In genomic region chr2:33476100-33476792, GRCh38 we compare ENCODE assay signal across 8 cellular contexts. TPM values are rescaled to one million over a fixed set of nuclear protein-coding genes. Genes with fewer than 3 reads are reported as not detected.
A peak's percentile ranks its signal among the peaks of the same experiment; 100 is the strongest.
DNase-seq lines count a peak whose midpoint lies in the region; ATAC-seq and TF ChIP-seq lines count a peak whose summit lies in the region.

A gene with protein sequence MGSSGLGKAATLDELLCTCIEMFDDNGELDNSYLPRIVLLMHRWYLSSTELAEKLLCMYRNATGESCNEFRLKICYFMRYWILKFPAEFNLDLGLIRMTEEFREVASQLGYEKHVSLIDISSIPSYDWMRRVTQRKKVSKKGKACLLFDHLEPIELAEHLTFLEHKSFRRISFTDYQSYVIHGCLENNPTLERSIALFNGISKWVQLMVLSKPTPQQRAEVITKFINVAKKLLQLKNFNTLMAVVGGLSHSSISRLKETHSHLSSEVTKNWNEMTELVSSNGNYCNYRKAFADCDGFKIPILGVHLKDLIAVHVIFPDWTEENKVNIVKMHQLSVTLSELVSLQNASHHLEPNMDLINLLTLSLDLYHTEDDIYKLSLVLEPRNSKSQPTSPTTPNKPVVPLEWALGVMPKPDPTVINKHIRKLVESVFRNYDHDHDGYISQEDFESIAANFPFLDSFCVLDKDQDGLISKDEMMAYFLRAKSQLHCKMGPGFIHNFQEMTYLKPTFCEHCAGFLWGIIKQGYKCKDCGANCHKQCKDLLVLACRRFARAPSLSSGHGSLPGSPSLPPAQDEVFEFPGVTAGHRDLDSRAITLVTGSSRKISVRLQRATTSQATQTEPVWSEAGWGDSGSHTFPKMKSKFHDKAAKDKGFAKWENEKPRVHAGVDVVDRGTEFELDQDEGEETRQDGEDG (plus strand): TSS chr2:33476649. CDS start chr2:33515137, 38,488 bp downstream.

- peaks cover 9% of the 10 kb centered on the region for H3K36me3 Mint-ChIP-seq in activated CD4-positive, alpha-beta T cell treated with anti-CD3 and anti-CD28 coated beads, Interleukin-2, amount 10 ng/mL, durations not matched to agents 7 days and 5 days (ENCODE audit: low read depth)
- peaks cover 19% of the 10 kb centered on the region for H3K36me3 Mint-ChIP-seq in dendritic cell treated with granulocyte-macrophage colony-stimulating factor and Interleukin-4, amounts not matched to agents 40 ng/mL and 50 ng/mL, for 4 days (ENCODE audit: low read depth)

- peak within 1 kb of the TSS; percentile 98 for H3K4me3 Mint-ChIP-seq in activated CD4-positive, alpha-beta T cell treated with anti-CD3 and anti-CD28 coated beads, Interleukin-2, amount 10 ng/mL, durations not matched to agents 7 days and 5 days
- peak within 1 kb of the TSS; percentile 80 for H3K4me3 Mint-ChIP-seq in dendritic cell treated with granulocyte-macrophage colony-stimulating factor and Interleukin-4, amounts not matched to agents 40 ng/mL and 50 ng/mL, for 4 days

- H3K9me3 Mint-ChIP-seq in activated CD4-positive, alpha-beta T cell treated with anti-CD3 and anti-CD28 coated beads, Interleukin-2, amount 10 ng/mL, durations not matched to agents 7 days and 5 days: no peaks in the 10 kb centered on the region
- H3K9me3 Mint-ChIP-seq in dendritic cell treated with granulocyte-macrophage colony-stimulating factor and Interleukin-4, amounts not matched to agents 40 ng/mL and 50 ng/mL, for 4 days: no peaks in the 10 kb centered on the region

- POLR2A ChIA-PET in A673 (lab: Charles Lee; ENCODE audit: low non-redundant PET): interaction anchor here (0.7 kb wide), 1 partner anchor 935 kb away, joined by 4 read pairs; no protein-coding TSS in a partner anchor
- POLR2A ChIA-PET in activated CD4-positive, alpha-beta T cell treated with anti-CD3 and anti-CD28 coated beads, Interleukin-2, amount 10 ng/mL, durations not matched to agents 7 days and 5 days (lab: Charles Lee): interaction anchor here (0.5 to 1.6 kb wide), 5 partner anchors 12 to 1336 kb away, joined by 3 to 4 read pairs (median 3); no protein-coding TSS in a partner anchor

- intact Hi-C loops in A673 (cut with micrococcal nuclease; ENCODE audit: unreplicated experiment): no loop called here
- intact Hi-C loops in dendritic cell treated with granulocyte-macrophage colony-stimulating factor and Interleukin-4, amounts not matched to agents 40 ng/mL and 50 ng/mL, for 4 days (cut with micrococcal nuclease): loop anchor here (2.0 kb wide), 1 partner anchor 21 kb away; no protein-coding TSS in a partner anchor
- intact Hi-C loops in left lung (cut with DNase I): no loop called here

- DNase-seq in A673 (ENCODE audit: low spot score) (peak; percentile 54), NCI-H2227 treated with DMSO at 0.1 percent for 48 hours (lab: John Stamatoyannopoulos, UW) (peak; percentile 85), left lung (peak; percentile 83 to 87)
- peak; percentile 76 for DNase-seq in activated CD4-positive, alpha-beta T cell treated with anti-CD3 and anti-CD28 coated beads, Interleukin-2, amount 10 ng/mL, durations not matched to agents 7 days and 5 days
- DNase-seq in stimulated activated CD4-positive, alpha-beta T cell treated with anti-CD3 and anti-CD28 coated beads, Interleukin-2, amount 100 ng/mL, for 4 hours (ENCODE audit: low read depth): peak; percentile 32

- TF ChIP-seq CTCF in A673 (conservative IDR thresholded peaks at IDR 0.05; ENCODE audit: low read depth, low read length) (no peak), left lung (IDR thresholded peaks at IDR 0.05) (no peak)

- H3K27ac Mint-ChIP-seq in activated CD4-positive, alpha-beta T cell treated with anti-CD3 and anti-CD28 coated beads, Interleukin-2, amount 10 ng/mL, durations not matched to agents 7 days and 5 days: peak within 1 kb of the TSS; percentile 100
- H3K27ac Mint-ChIP-seq in dendritic cell treated with granulocyte-macrophage colony-stimulating factor and Interleukin-4, amounts not matched to agents 40 ng/mL and 50 ng/mL, for 4 days: peak within 1 kb of the TSS; percentile 95

- no peak within 1 kb of the TSS for H3K27ac ChIP-seq in A673 (ENCODE audit: low read depth, low read length, poor library complexity, severe bottlenecking)
- H3K27ac ChIP-seq in left lung: peak within 1 kb of the TSS; percentile 90

- H3K36me3 ChIP-seq in A673 (ENCODE audit: insufficient read depth, low read length, poor library complexity, severe bottlenecking) (no peaks in the 10 kb centered on the region), left lung (no peaks in the 10 kb centered on the region)

- no peaks in the 10 kb centered on the region for H3K27me3 Mint-ChIP-seq in activated CD4-positive, alpha-beta T cell treated with anti-CD3 and anti-CD28 coated beads, Interleukin-2, amount 10 ng/mL, durations not matched to agents 7 days and 5 days
- no peaks in the 10 kb centered on the region for H3K27me3 Mint-ChIP-seq in dendritic cell treated with granulocyte-macrophage colony-stimulating factor and Interleukin-4, amounts not matched to agents 40 ng/mL and 50 ng/mL, for 4 days

- BruUV-seq in A673 (replicated peaks; lab: Mats Ljungman, UMichigan): no TSS peak

- H3K27me3 ChIP-seq in A673 (replicated peaks; ENCODE audit: insufficient read depth, low read depth, low read length, poor library complexity) (no peaks in the 10 kb centered on the region), left lung (no peaks in the 10 kb centered on the region)

- H3K4me3 ChIP-seq in A673 (ENCODE audit: low read depth, low read length, poor library complexity, severe bottlenecking) (peak within 1 kb of the TSS; percentile 57), left lung (peak within 1 kb of the TSS; percentile 40 to 54)

- H3K9me3 ChIP-seq in A673 (ENCODE audit: low read depth, low read length, poor library complexity, severe bottlenecking) (no peaks in the 10 kb centered on the region), left lung (no peaks in the 10 kb centered on the region)

- peaks cover 44% of the 10 kb centered on the region for H3K4me1 Mint-ChIP-seq in activated CD4-positive, alpha-beta T cell treated with anti-CD3 and anti-CD28 coated beads, Interleukin-2, amount 10 ng/mL, durations not matched to agents 7 days and 5 days
- peaks cover 37% of the 10 kb centered on the region for H3K4me1 Mint-ChIP-seq in dendritic cell treated with granulocyte-macrophage colony-stimulating factor and Interleukin-4, amounts not matched to agents 40 ng/mL and 50 ng/mL, for 4 days (ENCODE audit: low read depth)

- CTCF ChIA-PET in A673 (lab: Charles Lee): interaction anchor here (0.6 to 1.2 kb wide), 3 partner anchors 10 to 801 kb away, joined by 3 to 9 read pairs (median 3); no protein-coding TSS in a partner anchor
- CTCF ChIA-PET in activated CD4-positive, alpha-beta T cell treated with anti-CD3 and anti-CD28 coated beads, Interleukin-2, amount 10 ng/mL, durations not matched to agents 7 days and 5 days (lab: Charles Lee): interaction anchor here (0.6 to 1.7 kb wide), 16 partner anchors 9 to 125 kb away, joined by 3 to 14 read pairs (median 4); partner anchors contain the start of gene FAM98A

- H3K4me1 ChIP-seq in A673 (ENCODE audit: insufficient read depth, low read length, poor library complexity, severe bottlenecking): peaks cover 5% of the 10 kb centered on the region
- peaks cover 7 to 39% of the 10 kb centered on the region in 2 donors for H3K4me1 ChIP-seq in left lung

- peak; percentile 42 for ATAC-seq in GM18520 (IDR thresholded peaks at IDR 0.05; ENCODE audit: unreplicated experiment)
- peak; percentile 50 for ATAC-seq in HG03060 (IDR thresholded peaks at IDR 0.05; ENCODE audit: low read depth, unreplicated experiment)
- peak; percentile 82 for ATAC-seq in left lung

RNA-seq across cellular contexts. Expression of the gene that starts here (rescaled TPM):
- total RNA-seq in A673 (2021): 0.34 TPM in 1 of 2 replicates, not detected in the other
- total RNA-seq in activated CD4-positive, alpha-beta T cell treated with anti-CD3 and anti-CD28 coated beads, Interleukin-2, amount 10 ng/mL, durations not matched to agents 7 days and 5 days: 10 to 100 TPM; 11.8 to 13.7 TPM
- 10 to 100 TPM; 20.3 to 27.2 TPM for total RNA-seq in left lung

Comparison
In these comparisons a context has a peak if more than half of its experiments do, and no peak if none do; other contexts are left out.
1. Peak in DNase-seq and H3K4me3 ChIP-seq in A673; RNA of the gene not detected or under 1 TPM.
2. DNase-seq: peak in every context shown above with its lines; median percentile 85 in NCI-H2227 treated with DMSO at 0.1 percent for 48 hours; 85 in left lung; 76 in activated CD4-positive, alpha-beta T cell treated with anti-CD3 and anti-CD28 coated beads, Interleukin-2, amount 10 ng/mL, durations not matched to agents 7 days and 5 days; 54 in A673; 32 in stimulated activated CD4-positive, alpha-beta T cell treated with anti-CD3 and anti-CD28 coated beads, Interleukin-2, amount 100 ng/mL, for 4 hours.